In the genomic region with DNA sequence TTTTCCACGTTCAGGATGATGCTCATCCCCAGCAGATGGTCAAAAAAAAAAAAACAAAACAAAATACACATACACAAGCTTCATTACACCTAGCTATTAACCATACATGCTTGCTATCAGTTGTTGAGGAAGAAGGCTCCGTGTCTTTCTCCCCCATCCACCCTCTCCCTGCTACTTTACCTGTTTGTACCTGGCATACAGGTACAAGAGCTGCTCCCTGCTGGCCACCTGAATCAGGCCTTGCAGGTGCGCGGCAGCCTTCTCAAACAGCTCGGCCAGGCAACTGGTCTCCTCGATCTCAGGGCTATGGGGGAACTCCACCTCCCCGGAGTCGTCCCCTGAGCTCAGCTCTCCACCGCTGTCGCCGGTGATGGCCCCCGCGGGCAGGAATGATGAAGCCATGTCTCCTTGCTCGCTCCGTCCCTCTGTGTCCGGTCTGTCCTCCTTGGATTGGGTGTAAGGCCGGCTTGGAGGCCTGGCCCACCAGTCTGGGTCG, we compare ENCODE assay signal across 8 cellular contexts. TPM values are rescaled to one million over a fixed set of nuclear protein-coding genes. Genes with fewer than 3 reads are reported as not detected.
DNase-seq lines count a peak whose midpoint lies in the region; ATAC-seq and TF ChIP-seq lines count a peak whose summit lies in the region.

No MANE protein-coding gene starts in this region.

- H3K27ac Mint-ChIP-seq in activated CD4-positive, alpha-beta memory T cell treated with anti-CD3 and anti-CD28 coated beads, Interleukin-2, amount 10 ng/mL, durations not matched to agents 7 days and 5 days: peak overlapping the region; percentile 94
- H3K27ac Mint-ChIP-seq in stimulated activated naive CD8-positive, alpha-beta T cell treated with anti-CD3 and anti-CD28 coated beads, Interleukin-15, Interleukin-2, amounts not matched to agents 100 ng/mL and 50 ng/mL, for 24 hours: peak overlapping the region; percentile 97

- peaks cover 15% of the 10 kb centered on the region for H3K36me3 Mint-ChIP-seq in activated CD4-positive, alpha-beta memory T cell treated with anti-CD3 and anti-CD28 coated beads, Interleukin-2, amount 10 ng/mL, durations not matched to agents 7 days and 5 days (ENCODE audit: low read depth)
- H3K36me3 Mint-ChIP-seq in stimulated activated naive CD8-positive, alpha-beta T cell treated with anti-CD3 and anti-CD28 coated beads, Interleukin-15, Interleukin-2, amounts not matched to agents 100 ng/mL and 50 ng/mL, for 24 hours (ENCODE audit: low read depth): peaks cover 21% of the 10 kb centered on the region

- CTCF ChIA-PET in SK-N-SH (lab: Yijun Ruan, JAX): interaction anchor here (0.7 to 4.7 kb wide), 10 partner anchors 9 to 361 kb away, joined by 3 to 28 read pairs (median 4); no protein-coding TSS in a partner anchor
- CTCF ChIA-PET in activated CD4-positive, alpha-beta memory T cell treated with anti-CD3 and anti-CD28 coated beads, Interleukin-2, amount 10 ng/mL, durations not matched to agents 7 days and 5 days (lab: Charles Lee): interaction anchor here (0.6 to 2.6 kb wide), 11 partner anchors 12 to 662 kb away, joined by 3 to 14 read pairs (median 4); a partner anchor contains a TSS

- in situ Hi-C loops in GM23248 (cut with MboI): no loop called here

- H3K36me3 ChIP-seq in SK-N-SH (replicated peaks in 1 of 2; ENCODE audit: control insufficient read depth in 1 of 2, insufficient read depth in 2 of 2, low read length in 1 of 2) (peaks cover 16 to 21% of the 10 kb centered on the region in 2 experiments), GM23248 (ENCODE audit: low read depth) (0 out of 2 replicates have a peak, but pooled peaks cover 4% of the 10 kb centered on the region), iPS DF 6.9 (ENCODE audit: control insufficient read depth, insufficient read depth, low read length) (no peaks in the 10 kb centered on the region)

- H3K79me2 ChIP-seq in SK-N-SH (ENCODE audit: insufficient read depth) (peaks cover 51% of the 10 kb centered on the region), GM23248 (ENCODE audit: insufficient read depth) (peaks cover 52% of the 10 kb centered on the region)

- H3F3A ChIP-seq in SK-N-SH (replicated peaks; ENCODE audit: insufficient read depth) (peaks cover 15% of the 10 kb centered on the region), GM23248 (ENCODE audit: insufficient read depth) (peaks cover 12% of the 10 kb centered on the region)

- H3K27me3 ChIP-seq in SK-N-SH (ENCODE audit: insufficient read depth): no peaks in the 10 kb centered on the region
- H3K27me3 ChIP-seq in GM23248 (replicated peaks; ENCODE audit: insufficient read depth): no peaks in the 10 kb centered on the region
- H3K27me3 ChIP-seq in iPS DF 6.9 (ENCODE audit: control insufficient read depth, insufficient read depth, low read length): no peaks in the 10 kb centered on the region

- WGBS in SK-N-SH (ENCODE audit: low lambda C conversion rate): 3% methylated on average over 14 of the region's 18 CpGs
- WGBS in GM23248 (ENCODE audit: low coverage in 1 of 2, low lambda C conversion rate in 2 of 2, missing lambda C conversion rate in 2 of 2), 2 experiments: 0% methylated on average over 13 to 18 of the region's 18 CpGs
- no CpG with 5 or more reads among the region's 18 CpGs for WGBS in iPS DF 6.9 (ENCODE audit: insufficient coverage, insufficient read length)

- H3K9me2 ChIP-seq in SK-N-SH: peaks cover 5% of the 10 kb centered on the region; the same call in 1 of the 2 replicates
- no peaks in the 10 kb centered on the region for H3K9me2 ChIP-seq in GM23248 (ENCODE audit: insufficient read depth)

- no peak for DNase-seq in SK-N-SH
- DNase-seq in GM23248: peak; percentile 81
- DNase-seq in activated CD4-positive, alpha-beta memory T cell treated with anti-CD3 and anti-CD28 coated beads, Interleukin-2, amount 10 ng/mL, durations not matched to agents 7 days and 5 days: no peak
- no peak for DNase-seq in iPS DF 6.9 (ENCODE audit: low read depth, low spot score)
- DNase-seq in D341Med (ENCODE audit: low spot score): no peak

- peak overlapping the region; percentile 71 to 80 for H3K4me3 ChIP-seq in SK-N-SH (ENCODE audit: low read depth in 2 of 2, low read length in 1 of 2)
- H3K4me3 ChIP-seq in GM23248: peak overlapping the region; percentile 98
- H3K4me3 ChIP-seq in iPS DF 6.9 (ENCODE audit: low read length): peak overlapping the region; percentile 66

- H3K27ac ChIP-seq in SK-N-SH (ENCODE audit: low read depth in 2 of 2, low read length in 1 of 2): peak overlapping the region; percentile 86 to 97
- H3K27ac ChIP-seq in GM23248: peak overlapping the region; percentile 92
- H3K27ac ChIP-seq in iPS DF 6.9 (ENCODE audit: low read length): no peak overlapping the region

- ATAC-seq in SK-N-SH treated with all-trans-retinoic acid at 6 μM for 48 hours: no peak

- H3K4me1 Mint-ChIP-seq in activated CD4-positive, alpha-beta memory T cell treated with anti-CD3 and anti-CD28 coated beads, Interleukin-2, amount 10 ng/mL, durations not matched to agents 7 days and 5 days: peaks cover 34% of the 10 kb centered on the region
- peaks cover 41% of the 10 kb centered on the region for H3K4me1 Mint-ChIP-seq in stimulated activated naive CD8-positive, alpha-beta T cell treated with anti-CD3 and anti-CD28 coated beads, Interleukin-15, Interleukin-2, amounts not matched to agents 100 ng/mL and 50 ng/mL, for 24 hours (ENCODE audit: low read depth)

- POLR2A ChIA-PET in SK-N-SH (lab: Yijun Ruan, JAX): interaction anchor here (0.6 to 2.2 kb wide), 11 partner anchors 9 to 620 kb away, joined by 3 to 10 read pairs (median 4); a partner anchor contains a TSS
- POLR2A ChIA-PET in activated CD4-positive, alpha-beta memory T cell treated with anti-CD3 and anti-CD28 coated beads, Interleukin-2, amount 10 ng/mL, durations not matched to agents 7 days and 5 days (lab: Charles Lee): interaction anchor here (0.6 to 2.8 kb wide), 26 partner anchors 9 to 895 kb away, joined by 3 to 15 read pairs (median 4); a partner anchor contains a TSS

- H3K4me3 Mint-ChIP-seq in activated CD4-positive, alpha-beta memory T cell treated with anti-CD3 and anti-CD28 coated beads, Interleukin-2, amount 10 ng/mL, durations not matched to agents 7 days and 5 days: peak overlapping the region; percentile 94
- peak overlapping the region; percentile 99 for H3K4me3 Mint-ChIP-seq in stimulated activated naive CD8-positive, alpha-beta T cell treated with anti-CD3 and anti-CD28 coated beads, Interleukin-15, Interleukin-2, amounts not matched to agents 100 ng/mL and 50 ng/mL, for 24 hours

- no peaks in the 10 kb centered on the region for H4K20me1 ChIP-seq in SK-N-SH (ENCODE audit: insufficient read depth)
- no peaks in the 10 kb centered on the region for H4K20me1 ChIP-seq in GM23248 (ENCODE audit: insufficient read depth)

- peaks cover 4% of the 10 kb centered on the region for H3K27me3 Mint-ChIP-seq in activated CD4-positive, alpha-beta memory T cell treated with anti-CD3 and anti-CD28 coated beads, Interleukin-2, amount 10 ng/mL, durations not matched to agents 7 days and 5 days
- no peaks in the 10 kb centered on the region for H3K27me3 Mint-ChIP-seq in stimulated activated naive CD8-positive, alpha-beta T cell treated with anti-CD3 and anti-CD28 coated beads, Interleukin-15, Interleukin-2, amounts not matched to agents 100 ng/mL and 50 ng/mL, for 24 hours

- H2AFZ ChIP-seq in SK-N-SH (ENCODE audit: low read depth) (peak overlapping the region; percentile 95; the same call in 1 of the 2 replicates), GM23248 (peak overlapping the region; percentile 99)

- TF ChIP-seq CTCF in SK-N-SH (IDR thresholded peaks at IDR 0.05) (0 out of 2 replicates have a peak, but pooled peaks have one; percentile 6), LNCAP (IDR thresholded peaks at IDR 0.05) (peak; percentile 36; the same call in 1 of the 2 replicates)

- TF ChIP-seq RAD21 in SK-N-SH (IDR thresholded peaks at IDR 0.05; ENCODE audit: low read length): no peak

- peak overlapping the region; percentile 85 for H3K4me2 ChIP-seq in SK-N-SH
- H3K4me2 ChIP-seq in GM23248 (ENCODE audit: unreplicated experiment): peak overlapping the region; percentile 95

- TF ChIP-seq EP300 in SK-N-SH (IDR thresholded peaks at IDR 0.05; ENCODE audit: borderline replicate concordance in 1 of 2, low read depth in 1 of 2, low read length in 1 of 2): no peak

- peak overlapping the region; percentile 87 for H3K9ac ChIP-seq in SK-N-SH
- peak overlapping the region; percentile 95 for H3K9ac ChIP-seq in GM23248

- H3K9me3 ChIP-seq in SK-N-SH (no peaks in the 10 kb centered on the region), GM23248 (ENCODE audit: low read depth) (no peaks in the 10 kb centered on the region), iPS DF 6.9 (ENCODE audit: control insufficient read depth, insufficient read depth, low read length) (no peaks in the 10 kb centered on the region)

- no peaks in the 10 kb centered on the region for H3K9me3 Mint-ChIP-seq in activated CD4-positive, alpha-beta memory T cell treated with anti-CD3 and anti-CD28 coated beads, Interleukin-2, amount 10 ng/mL, durations not matched to agents 7 days and 5 days
- no peaks in the 10 kb centered on the region for H3K9me3 Mint-ChIP-seq in stimulated activated naive CD8-positive, alpha-beta T cell treated with anti-CD3 and anti-CD28 coated beads, Interleukin-15, Interleukin-2, amounts not matched to agents 100 ng/mL and 50 ng/mL, for 24 hours

- H3K4me1 ChIP-seq in SK-N-SH (ENCODE audit: control insufficient read depth in 1 of 2, insufficient read depth in 2 of 2, low read depth in 1 of 2, low read length in 1 of 2) (peaks cover 10 to 11% of the 10 kb centered on the region in 2 experiments), GM23248 (ENCODE audit: insufficient read depth) (peaks cover 29% of the 10 kb centered on the region), iPS DF 6.9 (ENCODE audit: control insufficient read depth, insufficient read depth, low read length) (0 out of 2 replicates have a peak, but pooled peaks cover 2% of the 10 kb centered on the region)

RNA-seq across cellular contexts. Expression of a gene that starts 0.5 kb away (rescaled TPM):
- polyA plus RNA-seq in SK-N-SH (2012; rRNA removed) (60.9 and 65.2 TPM in 2 replicates), GM23248 (2016; fragmentation: Nextera tagmentation; extraction: Ambion mirVana) (41.0 and 44.2 TPM in 2 replicates)
- 52.0 and 56.0 TPM in 2 replicates for polyA plus RNA-seq in SK-N-SH (2012; cell fraction: cytosol; rRNA removed)
- 124 and 135 TPM in 2 replicates for polyA plus RNA-seq in SK-N-SH (2012; cell fraction: nucleus; rRNA removed)
- 27.3 and 45.9 TPM in 2 replicates for total RNA-seq in GM23248 (2014; rRNA removed; shearing (Covaris generic))
- total RNA-seq in activated CD4-positive, alpha-beta memory T cell treated with anti-CD3 and anti-CD28 coated beads, Interleukin-2, amount 10 ng/mL, durations not matched to agents 7 days and 5 days: 10 to 100 TPM; 27.5 to 33.2 TPM

RNA-seq across cellular contexts. Expression of a gene that starts 56.9 kb away (rescaled TPM):
- polyA plus RNA-seq in SK-N-SH (2012; rRNA removed) (not detected in 2 replicates), GM23248 (2016; fragmentation: Nextera tagmentation; extraction: Ambion mirVana) (not detected in 2 replicates)
- polyA plus RNA-seq in SK-N-SH (2012; cell fraction: cytosol; rRNA removed): not detected in 2 replicates
- 0.05 TPM in 1 of 2 replicates, not detected in the other for polyA plus RNA-seq in SK-N-SH (2012; cell fraction: nucleus; rRNA removed)
- not detected in 2 replicates for total RNA-seq in GM23248 (2014; rRNA removed; shearing (Covaris generic))
- not detected for total RNA-seq in activated CD4-positive, alpha-beta memory T cell treated with anti-CD3 and anti-CD28 coated beads, Interleukin-2, amount 10 ng/mL, durations not matched to agents 7 days and 5 days
